Comparison of ENCODE assay signal across 1 cellular context in genomic region chr15:80058851-80059785, GRCh38.
TF ChIP-seq lines count a peak whose summit lies in the region.

ZFAND6 (plus strand) TSS chr15:80059676; CDS start chr15:80120345, 60,669 bp downstream.

TF ChIP-seq in HepG2, 621 proteins besides CTCF, POLR2A, EP300 and RAD21 (continued from another document and continues in another):
- peak; percentile 58 for TF ChIP-seq ZNF407 (CRISPR knock-in tag; IDR thresholded peaks at IDR 0.05; ENCODE audit: not compliant biosample characterization)
- TF ChIP-seq ZNF441 (CRISPR knock-in tag; IDR thresholded peaks at IDR 0.05; ENCODE audit: borderline replicate concordance): no peak; the same call in 1 of the 2 replicates
- TF ChIP-seq, protein P1, sequence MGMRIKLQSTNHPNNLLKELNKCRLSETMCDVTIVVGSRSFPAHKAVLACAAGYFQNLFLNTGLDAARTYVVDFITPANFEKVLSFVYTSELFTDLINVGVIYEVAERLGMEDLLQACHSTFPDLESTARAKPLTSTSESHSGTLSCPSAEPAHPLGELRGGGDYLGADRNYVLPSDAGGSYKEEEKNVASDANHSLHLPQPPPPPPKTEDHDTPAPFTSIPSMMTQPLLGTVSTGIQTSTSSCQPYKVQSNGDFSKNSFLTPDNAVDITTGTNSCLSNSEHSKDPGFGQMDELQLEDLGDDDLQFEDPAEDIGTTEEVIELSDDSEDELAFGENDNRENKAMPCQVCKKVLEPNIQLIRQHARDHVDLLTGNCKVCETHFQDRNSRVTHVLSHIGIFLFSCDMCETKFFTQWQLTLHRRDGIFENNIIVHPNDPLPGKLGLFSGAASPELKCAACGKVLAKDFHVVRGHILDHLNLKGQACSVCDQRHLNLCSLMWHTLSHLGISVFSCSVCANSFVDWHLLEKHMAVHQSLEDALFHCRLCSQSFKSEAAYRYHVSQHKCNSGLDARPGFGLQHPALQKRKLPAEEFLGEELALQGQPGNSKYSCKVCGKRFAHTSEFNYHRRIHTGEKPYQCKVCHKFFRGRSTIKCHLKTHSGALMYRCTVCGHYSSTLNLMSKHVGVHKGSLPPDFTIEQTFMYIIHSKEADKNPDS (CRISPR knock-in tag; IDR thresholded peaks at IDR 0.05): no peak
- TF ChIP-seq ARNT (IDR thresholded peaks at IDR 0.05): no peak
- no peak for TF ChIP-seq ZNF672 (CRISPR knock-in tag; IDR thresholded peaks at IDR 0.05)
- no peak for TF ChIP-seq ZBTB7B (CRISPR knock-in tag; IDR thresholded peaks at IDR 0.05)
- TF ChIP-seq ZFP90 (CRISPR knock-in tag; IDR thresholded peaks at IDR 0.05; ENCODE audit: borderline replicate concordance): peak; percentile 58; the same call in 1 of the 2 replicates
- TF ChIP-seq EEA1 (CRISPR knock-in tag; IDR thresholded peaks at IDR 0.05; ENCODE audit: borderline replicate concordance): no peak
- TF ChIP-seq FLYWCH1 (CRISPR knock-in tag; IDR thresholded peaks at IDR 0.05): no peak
- TF ChIP-seq, protein P2, sequence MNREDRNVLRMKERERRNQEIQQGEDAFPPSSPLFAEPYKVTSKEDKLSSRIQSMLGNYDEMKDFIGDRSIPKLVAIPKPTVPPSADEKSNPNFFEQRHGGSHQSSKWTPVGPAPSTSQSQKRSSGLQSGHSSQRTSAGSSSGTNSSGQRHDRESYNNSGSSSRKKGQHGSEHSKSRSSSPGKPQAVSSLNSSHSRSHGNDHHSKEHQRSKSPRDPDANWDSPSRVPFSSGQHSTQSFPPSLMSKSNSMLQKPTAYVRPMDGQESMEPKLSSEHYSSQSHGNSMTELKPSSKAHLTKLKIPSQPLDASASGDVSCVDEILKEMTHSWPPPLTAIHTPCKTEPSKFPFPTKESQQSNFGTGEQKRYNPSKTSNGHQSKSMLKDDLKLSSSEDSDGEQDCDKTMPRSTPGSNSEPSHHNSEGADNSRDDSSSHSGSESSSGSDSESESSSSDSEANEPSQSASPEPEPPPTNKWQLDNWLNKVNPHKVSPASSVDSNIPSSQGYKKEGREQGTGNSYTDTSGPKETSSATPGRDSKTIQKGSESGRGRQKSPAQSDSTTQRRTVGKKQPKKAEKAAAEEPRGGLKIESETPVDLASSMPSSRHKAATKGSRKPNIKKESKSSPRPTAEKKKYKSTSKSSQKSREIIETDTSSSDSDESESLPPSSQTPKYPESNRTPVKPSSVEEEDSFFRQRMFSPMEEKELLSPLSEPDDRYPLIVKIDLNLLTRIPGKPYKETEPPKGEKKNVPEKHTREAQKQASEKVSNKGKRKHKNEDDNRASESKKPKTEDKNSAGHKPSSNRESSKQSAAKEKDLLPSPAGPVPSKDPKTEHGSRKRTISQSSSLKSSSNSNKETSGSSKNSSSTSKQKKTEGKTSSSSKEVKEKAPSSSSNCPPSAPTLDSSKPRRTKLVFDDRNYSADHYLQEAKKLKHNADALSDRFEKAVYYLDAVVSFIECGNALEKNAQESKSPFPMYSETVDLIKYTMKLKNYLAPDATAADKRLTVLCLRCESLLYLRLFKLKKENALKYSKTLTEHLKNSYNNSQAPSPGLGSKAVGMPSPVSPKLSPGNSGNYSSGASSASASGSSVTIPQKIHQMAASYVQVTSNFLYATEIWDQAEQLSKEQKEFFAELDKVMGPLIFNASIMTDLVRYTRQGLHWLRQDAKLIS (CRISPR knock-in tag; IDR thresholded peaks at IDR 0.05): no peak
- TF ChIP-seq, protein P3, sequence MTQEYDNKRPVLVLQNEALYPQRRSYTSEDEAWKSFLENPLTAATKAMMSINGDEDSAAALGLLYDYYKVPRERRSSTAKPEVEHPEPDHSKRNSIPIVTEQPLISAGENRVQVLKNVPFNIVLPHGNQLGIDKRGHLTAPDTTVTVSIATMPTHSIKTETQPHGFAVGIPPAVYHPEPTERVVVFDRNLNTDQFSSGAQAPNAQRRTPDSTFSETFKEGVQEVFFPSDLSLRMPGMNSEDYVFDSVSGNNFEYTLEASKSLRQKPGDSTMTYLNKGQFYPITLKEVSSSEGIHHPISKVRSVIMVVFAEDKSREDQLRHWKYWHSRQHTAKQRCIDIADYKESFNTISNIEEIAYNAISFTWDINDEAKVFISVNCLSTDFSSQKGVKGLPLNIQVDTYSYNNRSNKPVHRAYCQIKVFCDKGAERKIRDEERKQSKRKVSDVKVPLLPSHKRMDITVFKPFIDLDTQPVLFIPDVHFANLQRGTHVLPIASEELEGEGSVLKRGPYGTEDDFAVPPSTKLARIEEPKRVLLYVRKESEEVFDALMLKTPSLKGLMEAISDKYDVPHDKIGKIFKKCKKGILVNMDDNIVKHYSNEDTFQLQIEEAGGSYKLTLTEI (CRISPR knock-in tag; conservative IDR thresholded peaks at IDR 0.05): no peak
- TF ChIP-seq PREB (CRISPR knock-in tag; IDR thresholded peaks at IDR 0.05): no peak
- no peak for TF ChIP-seq HNRNPUL1 (IDR thresholded peaks at IDR 0.05; ENCODE audit: low read depth, low read length)
- TF ChIP-seq XBP1 (CRISPR knock-in tag; IDR thresholded peaks at IDR 0.05): no peak
- TF ChIP-seq ZNF687 (CRISPR knock-in tag; IDR thresholded peaks at IDR 0.05): peak; percentile 81
- TF ChIP-seq, protein P4, sequence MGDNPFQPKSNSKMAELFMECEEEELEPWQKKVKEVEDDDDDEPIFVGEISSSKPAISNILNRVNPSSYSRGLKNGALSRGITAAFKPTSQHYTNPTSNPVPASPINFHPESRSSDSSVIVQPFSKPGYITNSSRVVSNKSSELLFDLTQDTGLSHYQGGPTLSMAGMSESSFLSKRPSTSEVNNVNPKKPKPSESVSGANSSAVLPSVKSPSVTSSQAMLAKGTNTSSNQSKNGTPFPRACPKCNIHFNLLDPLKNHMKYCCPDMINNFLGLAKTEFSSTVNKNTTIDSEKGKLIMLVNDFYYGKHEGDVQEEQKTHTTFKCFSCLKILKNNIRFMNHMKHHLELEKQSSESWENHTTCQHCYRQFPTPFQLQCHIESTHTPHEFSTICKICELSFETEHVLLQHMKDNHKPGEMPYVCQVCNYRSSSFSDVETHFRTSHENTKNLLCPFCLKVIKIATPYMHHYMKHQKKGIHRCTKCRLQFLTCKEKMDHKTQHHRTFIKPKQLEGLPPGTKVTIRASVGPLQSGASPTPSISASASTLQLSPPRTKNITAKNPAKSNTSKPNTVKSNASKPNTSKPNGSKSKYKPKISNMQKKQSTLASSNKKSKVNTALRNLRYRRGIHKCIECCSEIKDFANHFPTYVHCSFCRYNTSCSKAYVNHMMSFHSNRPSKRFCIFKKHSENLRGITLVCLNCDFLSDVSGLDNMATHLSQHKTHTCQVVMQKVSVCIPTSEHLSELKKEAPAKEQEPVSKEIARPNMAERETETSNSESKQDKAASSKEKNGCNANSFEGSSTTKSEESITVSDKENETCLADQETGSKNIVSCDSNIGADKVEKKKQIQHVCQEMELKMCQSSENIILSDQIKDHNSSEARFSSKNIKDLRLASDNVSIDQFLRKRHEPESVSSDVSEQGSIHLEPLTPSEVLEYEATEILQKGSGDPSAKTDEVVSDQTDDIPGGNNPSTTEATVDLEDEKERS (CRISPR knock-in tag; IDR thresholded peaks at IDR 0.05): no peak
- no peak for TF ChIP-seq JUN (CRISPR knock-in tag; IDR thresholded peaks at IDR 0.05)
- TF ChIP-seq, protein P5, sequence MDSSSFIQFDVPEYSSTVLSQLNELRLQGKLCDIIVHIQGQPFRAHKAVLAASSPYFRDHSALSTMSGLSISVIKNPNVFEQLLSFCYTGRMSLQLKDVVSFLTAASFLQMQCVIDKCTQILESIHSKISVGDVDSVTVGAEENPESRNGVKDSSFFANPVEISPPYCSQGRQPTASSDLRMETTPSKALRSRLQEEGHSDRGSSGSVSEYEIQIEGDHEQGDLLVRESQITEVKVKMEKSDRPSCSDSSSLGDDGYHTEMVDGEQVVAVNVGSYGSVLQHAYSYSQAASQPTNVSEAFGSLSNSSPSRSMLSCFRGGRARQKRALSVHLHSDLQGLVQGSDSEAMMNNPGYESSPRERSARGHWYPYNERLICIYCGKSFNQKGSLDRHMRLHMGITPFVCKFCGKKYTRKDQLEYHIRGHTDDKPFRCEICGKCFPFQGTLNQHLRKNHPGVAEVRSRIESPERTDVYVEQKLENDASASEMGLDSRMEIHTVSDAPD (CRISPR knock-in tag; IDR thresholded peaks at IDR 0.05): no peak; the same call in 1 of the 2 replicates
- no peak for TF ChIP-seq ZNF7 (CRISPR knock-in tag; IDR thresholded peaks at IDR 0.05)
- no peak for TF ChIP-seq ZNF780A (CRISPR knock-in tag; IDR thresholded peaks at IDR 0.05)
- no peak for TF ChIP-seq ZNF44 (CRISPR knock-in tag; IDR thresholded peaks at IDR 0.05)
- no peak; the same call in 1 of the 2 replicates for TF ChIP-seq ZNF580 (CRISPR knock-in tag; IDR thresholded peaks at IDR 0.05; ENCODE audit: borderline replicate concordance, low read depth)
